8 cellular contexts compared by ENCODE assay signal in the genomic region with DNA sequence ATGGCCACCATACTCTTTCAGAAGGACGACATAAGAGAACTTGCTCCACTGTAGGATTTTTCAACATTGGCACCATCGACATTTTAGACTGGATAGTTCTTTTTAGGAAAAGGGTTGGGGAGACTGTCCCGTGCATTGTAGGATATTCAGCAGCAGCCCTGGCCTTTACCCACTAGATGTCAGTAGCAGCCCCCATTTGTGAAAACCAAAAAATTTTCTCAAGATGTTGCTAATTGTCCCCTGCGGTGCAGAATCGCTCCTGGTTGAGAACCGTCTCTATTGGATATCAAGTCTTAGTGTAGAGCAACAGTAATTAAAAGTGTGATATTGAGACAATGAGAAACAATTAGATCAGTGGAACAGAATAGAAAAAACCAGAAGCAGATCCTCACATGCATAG.
DNase-seq lines count a peak whose midpoint lies in the region; ATAC-seq, FAIRE-seq and TF ChIP-seq lines count a peak whose summit lies in the region.
"Not testable (repeated sequence)": the region's sequence is repeated elsewhere in the genome, so short reads cannot be mapped to it uniquely, and the experiment has no call there.

No MANE protein-coding gene starts in this region.

- H2AFZ ChIP-seq in H1 (ENCODE audit: low read length); neural cell (ENCODE audit: low read depth, low read length): not testable (repeated sequence)

- not testable (repeated sequence) for H3K27me3 Mint-ChIP-seq in activated CD4-positive, alpha-beta T cell treated with anti-CD3 and anti-CD28 coated beads for 36 hours

- H3K4me1 Mint-ChIP-seq in activated CD4-positive, alpha-beta T cell treated with anti-CD3 and anti-CD28 coated beads for 36 hours, result not testable (repeated sequence)

- not testable (repeated sequence) for H2AK5ac ChIP-seq in H1 (ENCODE audit: low read depth, low read length)

- TF ChIP-seq RAD21 in A549 (conservative IDR thresholded peaks at IDR 0.05 in 1 of 2, IDR thresholded peaks at IDR 0.05 in 1 of 2); neural cell (conservative IDR thresholded peaks at IDR 0.05): not testable (repeated sequence)
- TF ChIP-seq RAD21 in H1 (IDR thresholded peaks at IDR 0.05 in 1 of 2, conservative IDR thresholded peaks at IDR 0.05 in 1 of 2; ENCODE audit: low read depth in 2 of 2, low read length in 2 of 2), result peak; percentile 52 to 54

- not testable (repeated sequence) for H4K91ac ChIP-seq in H1 (replicated peaks; ENCODE audit: insufficient read length, low read length)

- H4K8ac ChIP-seq in H1 (ENCODE audit: extremely low read depth, insufficient read depth, low read length), result not testable (repeated sequence)

- not testable (repeated sequence) for H3K4me3 ChIP-seq in A549; H1 (ENCODE audit: extremely low read depth in 1 of 4, insufficient read depth in 2 of 4, low read depth in 3 of 4, low read length in 4 of 4); heart right ventricle; neural cell (ENCODE audit: low read length)

- H3K4me3 Mint-ChIP-seq in activated CD4-positive, alpha-beta T cell treated with anti-CD3 and anti-CD28 coated beads for 36 hours, result not testable (repeated sequence)

- not testable (repeated sequence) for H3K36me3 Mint-ChIP-seq in activated CD4-positive, alpha-beta T cell treated with anti-CD3 and anti-CD28 coated beads for 36 hours (ENCODE audit: low read depth)

- H3K9me3 ChIP-seq in A549; H1 (ENCODE audit: insufficient read depth in 2 of 2, low read depth in 1 of 2, low read length in 1 of 2); heart right ventricle; neural cell (ENCODE audit: low read length): not testable (repeated sequence)

- not testable (repeated sequence) for H4K5ac ChIP-seq in H1 (ENCODE audit: insufficient read length, low read depth, low read length)

- not testable (repeated sequence) for H2BK120ac ChIP-seq in H1 (replicated peaks; ENCODE audit: low read depth, low read length)

- FAIRE-seq in A549 (lab: Jason Lieb, UNC), result peak; percentile 89
- peak; percentile 80 for FAIRE-seq in H54 (lab: Jason Lieb, UNC)
- peak; percentile 100 for FAIRE-seq in H1 (lab: Jason Lieb, UNC)

- TF ChIP-seq POLR2A in A549 (IDR thresholded peaks at IDR 0.05; ENCODE audit: low read length); H54 (IDR thresholded peaks at IDR 0.05; ENCODE audit: low read depth, low read length); H1 (IDR thresholded peaks at IDR 0.05; ENCODE audit: control extremely low read depth in 1 of 2, low read depth in 2 of 2, low read length in 2 of 2): not testable (repeated sequence)

- H3K14ac ChIP-seq in H1 (ENCODE audit: insufficient read length), result not testable (repeated sequence)

- H3K4me2 ChIP-seq in A549; H1 (ENCODE audit: insufficient read depth in 1 of 2, low read depth in 2 of 2, low read length in 2 of 2); neural cell (ENCODE audit: low read length): not testable (repeated sequence)

- not testable (repeated sequence) for H2BK20ac ChIP-seq in H1 (ENCODE audit: low read length)

- H3K4ac ChIP-seq in H1 (replicated peaks; ENCODE audit: insufficient read length, low read depth, low read length), result not testable (repeated sequence)

- POLR2A ChIA-PET in A549 (lab: Yijun Ruan, JAX); GM10248 (lab: Yijun Ruan, JAX); activated CD4-positive, alpha-beta T cell treated with anti-CD3 and anti-CD28 coated beads for 36 hours (lab: Charles Lee); H1 (lab: Charles Lee; ENCODE audit: partially characterized antibody): not testable (repeated sequence)

- not testable (repeated sequence) for TF ChIP-seq CTCF in A549 (IDR thresholded peaks at IDR 0.05)
- TF ChIP-seq CTCF in GM10248 (IDR thresholded peaks at IDR 0.05; ENCODE audit: control extremely low read depth, extremely low read depth, low read depth, missing control alignments) (peak; percentile 3), H1 (IDR thresholded peaks at IDR 0.05; ENCODE audit: control extremely low read depth in 1 of 3, insufficient read depth in 1 of 3, low read depth in 1 of 3, low read length in 3 of 3) (peak in 1 of 3 experiments; percentile 12; a peak in 1 of 4 replicates), heart right ventricle (IDR thresholded peaks at IDR 0.05) (peak in 7 of 9 donors; percentile 16 to 55 (median 46)), neural cell (IDR thresholded peaks at IDR 0.05; ENCODE audit: poor library complexity, severe bottlenecking) (peak; percentile 33)

- H3F3A ChIP-seq in neural cell (ENCODE audit: insufficient read depth, low read length, poor library complexity, severe bottlenecking), result not testable (repeated sequence)

- TF ChIP-seq EP300 in A549 (IDR thresholded peaks at IDR 0.05); H1 (IDR thresholded peaks at IDR 0.05; ENCODE audit: borderline replicate concordance in 1 of 2, low read depth in 2 of 2, low read length in 2 of 2); neural cell (conservative IDR thresholded peaks at IDR 0.05; ENCODE audit: poor library complexity, severe bottlenecking): not testable (repeated sequence)

- 61% methylated on average over 6 of the region's 6 CpGs for whole genome bisulfite sequencing in A549 (ENCODE audit: missing lambda C conversion rate)
- whole genome bisulfite sequencing in H1 (ENCODE audit: extremely low coverage in 1 of 2, insufficient coverage in 1 of 2, insufficient read length in 1 of 2, insufficient replicate concordance in 2 of 2, low coverage in 1 of 2, low lambda C conversion rate in 2 of 2, missing lambda C conversion rate in 1 of 2), 2 experiments, result 14% methylated on average over 5 of the region's 6 CpGs; no CpG with 5 or more reads in 1 of the 2 experiments
- 32 to 34% methylated on average over 6 of the region's 6 CpGs for WGBS in heart right ventricle, 2 donors

- H3K56ac ChIP-seq in H1 (replicated peaks; ENCODE audit: insufficient read length, low read depth, low read length), result not testable (repeated sequence)

- not testable (repeated sequence) for H3K18ac ChIP-seq in H1 (ENCODE audit: extremely low read depth, low read length)

- H4K20me1 ChIP-seq in H1 (replicated peaks in 1 of 2; ENCODE audit: control insufficient read depth in 1 of 2, insufficient read depth in 2 of 2, low read length in 2 of 2); neural cell (ENCODE audit: insufficient read depth): not testable (repeated sequence)

- not testable (repeated sequence) for H3K9me3 Mint-ChIP-seq in activated CD4-positive, alpha-beta T cell treated with anti-CD3 and anti-CD28 coated beads for 36 hours (ENCODE audit: low read depth)

- H3K27ac ChIP-seq in A549; H1 (ENCODE audit: low read depth, low read length); heart right ventricle; neural cell (ENCODE audit: low read length): not testable (repeated sequence)

- intact Hi-C loops in activated CD4-positive, alpha-beta T cell treated with anti-CD3 and anti-CD28 coated beads for 36 hours (cut with DNase I, micrococcal nuclease); heart right ventricle (cut with DNase I): not testable (repeated sequence)

- not testable (repeated sequence) for H3K27ac Mint-ChIP-seq in activated CD4-positive, alpha-beta T cell treated with anti-CD3 and anti-CD28 coated beads for 36 hours

- not testable (repeated sequence) for DNase-seq in A549 (ENCODE audit: low read depth in 1 of 2, low spot score in 1 of 2); GM10248 (ENCODE audit: extremely low spot score); H54 (ENCODE audit: insufficient read length, low spot score); activated CD4-positive, alpha-beta T cell treated with anti-CD3 and anti-CD28 coated beads for 36 hours; H1 (ENCODE audit: low read depth in 1 of 2, low spot score in 2 of 2); heart right ventricle
- peak; percentile 5 for DNase-seq in NCI-H82 (lab: John Stamatoyannopoulos, UW)

- H3K9ac ChIP-seq in H1 (replicated peaks in 1 of 4; ENCODE audit: extremely low read depth in 1 of 4, low read depth in 3 of 4, low read length in 3 of 4); neural cell (ENCODE audit: low read length): not testable (repeated sequence)

- H2BK15ac ChIP-seq in H1 (ENCODE audit: low read length), result not testable (repeated sequence)

- not testable (repeated sequence) for H2BK12ac ChIP-seq in H1 (ENCODE audit: low read depth, low read length)

- not testable (repeated sequence) for H3K79me1 ChIP-seq in H1 (ENCODE audit: low read depth, low read length)

- peak; percentile 72 to 76; a peak in 5 of 6 replicates for ATAC-seq in A549
- ATAC-seq in activated CD4-positive, alpha-beta T cell treated with anti-CD3 and anti-CD28 coated beads for 36 hours, result peak; percentile 26
- ATAC-seq in heart right ventricle, result peak in 4 of 8 donors; percentile 39 to 69 (median 52)

- not testable (repeated sequence) for H3K27me3 ChIP-seq in H1 (replicated peaks in 1 of 4; ENCODE audit: control insufficient read depth in 3 of 4, extremely low read depth in 1 of 4, insufficient read depth in 3 of 4, low read length in 3 of 4); heart right ventricle; neural cell (ENCODE audit: insufficient read depth, low read depth, low read length)

- H3K79me2 ChIP-seq in H1 (ENCODE audit: control insufficient read depth in 1 of 2, insufficient read depth in 2 of 2, low read length in 2 of 2); neural cell (replicated peaks; ENCODE audit: insufficient read depth, low read length): not testable (repeated sequence)

- CTCF ChIA-PET in A549 (lab: Yijun Ruan, JAX); GM10248 (lab: Yijun Ruan, JAX); activated CD4-positive, alpha-beta T cell treated with anti-CD3 and anti-CD28 coated beads for 36 hours (lab: Charles Lee); H1 (lab: Charles Lee; ENCODE audit: partially characterized antibody): not testable (repeated sequence)

- H3K23ac ChIP-seq in H1 (ENCODE audit: insufficient read length), result not testable (repeated sequence)

- not testable (repeated sequence) for H3K36me3 ChIP-seq in H1 (ENCODE audit: control insufficient read depth in 2 of 4, insufficient read depth in 4 of 4, low read length in 3 of 4); heart right ventricle; neural cell (ENCODE audit: insufficient read depth, low read length)

- not testable (repeated sequence) for H3K9me2 ChIP-seq in neural cell (ENCODE audit: insufficient read depth, low read length)

- not testable (repeated sequence) for H2BK5ac ChIP-seq in H1 (ENCODE audit: low read depth, low read length)

- H3K23me2 ChIP-seq in H1 (ENCODE audit: low read depth, low read length), result not testable (repeated sequence)

- not testable (repeated sequence) for H3K4me1 ChIP-seq in A549; H1 (replicated peaks in 1 of 4; ENCODE audit: control insufficient read depth in 3 of 4, insufficient read depth in 4 of 4, low read length in 3 of 4); heart right ventricle
